ENCODE assay signal across 9 cellular contexts in the genomic region with DNA sequence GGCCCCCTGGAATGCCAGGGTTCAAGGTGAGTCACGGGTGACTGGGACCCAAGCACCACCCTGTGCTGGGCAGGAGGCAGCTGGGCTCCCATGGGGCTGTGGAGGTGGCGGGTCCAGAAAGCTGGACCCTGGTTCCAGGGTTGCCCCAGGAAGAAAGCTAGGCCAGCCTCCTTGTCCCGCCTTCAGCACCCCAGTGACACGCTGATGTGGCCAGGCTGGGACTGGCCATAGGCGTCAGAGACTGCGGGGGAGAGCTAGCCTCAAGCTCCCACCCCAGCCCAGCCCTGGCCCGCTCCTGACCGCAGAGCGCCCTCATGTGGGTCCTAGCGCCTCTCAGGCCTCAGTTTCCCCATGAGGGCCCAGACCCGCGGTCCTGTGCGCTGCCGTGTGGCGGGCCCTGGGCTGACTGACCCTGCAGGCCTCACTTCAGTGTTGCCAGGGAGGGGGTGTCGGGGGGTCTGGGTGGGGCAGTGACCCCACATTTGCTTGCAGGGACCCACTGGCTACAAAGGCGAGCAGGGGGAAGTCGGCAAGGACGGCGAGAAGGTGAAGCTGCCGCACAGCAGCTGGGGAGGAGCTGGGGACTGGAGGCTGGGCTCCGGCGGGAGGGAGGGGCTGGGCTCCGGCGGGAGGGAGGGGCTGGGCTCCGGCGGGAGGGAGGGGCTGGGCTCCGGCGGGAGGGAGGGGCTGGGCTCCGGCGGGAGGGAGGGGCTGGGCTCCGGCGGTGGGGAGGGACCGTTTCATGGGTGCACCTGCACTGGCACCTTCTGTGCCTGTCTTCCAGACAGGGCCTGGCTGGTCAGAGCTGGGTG. TPM values are rescaled to one million over a fixed set of nuclear protein-coding genes. Genes with fewer than 3 reads are reported as not detected.
DNase-seq lines count a peak whose midpoint lies in the region; ATAC-seq, FAIRE-seq and TF ChIP-seq lines count a peak whose summit lies in the region.
"Had no signal": no experiment of that assay in that cellular context is flagged by ENCODE, and none has a peak within 500 bp of the region (broad histone marks: within the 10 kb centered on the region; RNA-seq: fewer than 3 reads in every experiment).

No MANE protein-coding gene starts in this region.

- intact Hi-C loops in right lobe of liver (cut with DNase I), result loop anchor here in 1 of 2 donors (10.0 kb wide), 1 partner anchor 180 kb away; the partner anchor contains the start of gene BHLHE23

- H3K4me1 ChIP-seq in right lobe of liver, result peaks cover 0 to 5% (median 1%) of the 10 kb centered on the region in 4 donors

- H3K9me3 ChIP-seq in right lobe of liver, result no peaks in the 10 kb centered on the region

- DNase-seq in activated gamma-delta T cell (lab: John Stamatoyannopoulos, UW) (peak; percentile 31), activated gamma-delta T cell treated with Interleukin-2 at 50 U/mL for 16 hours (no peak), NOMO-1 (lab: John Stamatoyannopoulos, UW; ENCODE audit: unreplicated experiment in 2 of 2) (peak; percentile 68 to 84), amniotic epithelial cell (ENCODE audit: low read depth) (peak; percentile 55), right lobe of liver (no peak), midbrain (lab: John Stamatoyannopoulos, UW) (no peak), GM19239 (ENCODE audit: insufficient read length, low spot score) (no peak)

- ATAC-seq in right lobe of liver (peak; percentile 39 to 67 (median 56)), GM21723 (IDR thresholded peaks at IDR 0.05; ENCODE audit: unreplicated experiment) (no peak)

- no peaks in the 10 kb centered on the region for H3K36me3 ChIP-seq in right lobe of liver

- TF ChIP-seq CTCF in right lobe of liver (IDR thresholded peaks at IDR 0.05), result no peak

- FAIRE-seq in GM19239 (lab: Jason Lieb, UNC), result no peak

- peak overlapping the region in 1 of 3 donors; percentile 16 for H3K4me3 ChIP-seq in right lobe of liver

- 3% methylated on average over 20 of the region's 34 CpGs for WGBS in right lobe of liver (ENCODE audit: insufficient coverage, low coverage, low lambda C conversion rate, missing lambda C conversion rate)

- no peak overlapping the region for H3K27ac ChIP-seq in right lobe of liver

- TF ChIP-seq POLR2A in right lobe of liver (IDR thresholded peaks at IDR 0.05), result no peak

- no peaks in the 10 kb centered on the region for H3K27me3 ChIP-seq in right lobe of liver

RNA-seq across cellular contexts. Expression of gene COL9A3, which starts 7.8 kb away (rescaled TPM):
- total RNA-seq in right lobe of liver, result 1 to 10 TPM; 1.5 to 7.6 (median 3.5) TPM
- total RNA-seq: natural killer cell treated with Interleukin-12 subunit alpha and Interleukin-12 subunit beta and Interleukin-15 and Interleukin-18, amount 100 ng/mL, for 72 hours had no signal

RNA-seq across cellular contexts. Expression of gene OGFR, which starts 20.0 kb away (rescaled TPM):
- total RNA-seq in right lobe of liver, result 10 to 100 TPM; 40.7 to 48.1 (median 47.0) TPM

RNA-seq across cellular contexts. Expression of gene MRGBP, which starts 28.4 kb away (rescaled TPM):
- total RNA-seq in right lobe of liver, result 1 to 10 TPM; 3.3 to 8.0 (median 5.3) TPM

RNA-seq across cellular contexts. Expression of gene TCFL5, which starts 36.9 kb away (rescaled TPM):
- total RNA-seq in right lobe of liver, result 1 to 10 TPM; 2.9 to 5.1 (median 3.9) TPM

Comparison
In these comparisons a context has a peak if more than half of its experiments do, and no peak if none do; other contexts are left out.
1. DNase-seq: peak in activated gamma-delta T cell (single experiment), NOMO-1 (2 of 2) and amniotic epithelial cell (single experiment); none in activated gamma-delta T cell treated with Interleukin-2 at 50 U/mL for 16 hours (single experiment), right lobe of liver (0 of 3), midbrain (single experiment) and GM19239 (single experiment).